In the genomic region with DNA sequence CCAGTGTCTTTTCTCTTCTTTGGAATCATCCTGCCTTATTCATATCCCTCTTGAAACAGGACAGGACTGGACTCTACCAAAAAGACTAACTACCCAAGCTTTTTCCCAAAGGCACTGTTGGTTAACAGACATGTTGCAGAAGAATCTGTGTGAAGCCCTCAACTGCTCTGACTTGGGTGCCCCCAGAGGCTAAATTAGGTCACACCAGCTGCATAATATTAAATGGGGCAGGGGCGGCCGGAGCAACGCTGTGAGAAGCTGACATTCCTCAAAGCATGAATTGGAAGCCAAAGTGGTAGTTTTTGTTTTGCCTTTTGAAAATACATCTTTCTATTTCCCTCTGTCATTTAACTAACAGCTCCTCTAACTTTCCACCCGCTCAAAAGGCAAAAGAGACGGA, we compare ENCODE assay signal across 13 cellular contexts.
DNase-seq lines count a peak whose midpoint lies in the region; ATAC-seq and TF ChIP-seq lines count a peak whose summit lies in the region.
"Had no signal": no experiment of that assay in that cellular context is flagged by ENCODE, and none has a peak within 500 bp of the region (broad histone marks: within the 10 kb centered on the region; RNA-seq: fewer than 3 reads in every experiment).

No MANE protein-coding gene starts in this region.

- H3K4me1 Mint-ChIP-seq in activated T-helper 17 cell treated with anti-CD3 and anti-CD28 coated beads, Interleukin-2, amount 50 U/mL, for 72 hours, result no peaks in the 10 kb centered on the region
- H3K4me1 Mint-ChIP-seq: CD8-positive, alpha-beta memory T cell; memory B cell; T-helper 17 cell had no signal

- no peaks in the 10 kb centered on the region for H3K9me3 Mint-ChIP-seq in activated T-helper 17 cell treated with anti-CD3 and anti-CD28 coated beads, Interleukin-2, amount 50 U/mL, for 72 hours
- H3K9me3 Mint-ChIP-seq: CD8-positive, alpha-beta memory T cell; IgD-negative memory B cell; memory B cell had no signal

- 98% methylated on average over 5 of the region's 5 CpGs for WGBS in mammary epithelial cell (ENCODE audit: low coverage, missing lambda C conversion rate)

- no peaks in the 10 kb centered on the region for H3K79me2 ChIP-seq in ACC112 (ENCODE audit: control insufficient read depth, insufficient read depth, low read length, unreplicated experiment)
- H3K79me2 ChIP-seq in mammary epithelial cell (ENCODE audit: insufficient read depth, low read length), result no peaks in the 10 kb centered on the region

- in situ Hi-C loops in mammary epithelial cell (cut with MboI; ENCODE audit: low sequenced_read_pairs in 2 of 2), result loop anchor here (25.0 kb wide), 2 partner anchors 195 to 280 kb away; partner anchors contain the start of gene LHFPL6 (in 1 of the 2)

- TF ChIP-seq CTCF in mammary epithelial cell (conservative IDR thresholded peaks at IDR 0.05 in 1 of 2, IDR thresholded peaks at IDR 0.05 in 1 of 2; ENCODE audit: extremely low read depth in 1 of 2, insufficient read depth in 1 of 2, low read depth in 1 of 2, low read length in 2 of 2), result peak; percentile 14 to 15

- H3K4me1 ChIP-seq in ACC112 (ENCODE audit: control insufficient read depth, insufficient read depth, low read length, unreplicated experiment) (peaks cover 21% of the 10 kb centered on the region), HUES48 (ENCODE audit: control insufficient read depth, insufficient read depth, low read length) (peaks cover 37% of the 10 kb centered on the region), mammary epithelial cell (ENCODE audit: insufficient read depth, low read length) (peaks cover 7% of the 10 kb centered on the region)

- H3K27me3 ChIP-seq in ACC112 (ENCODE audit: insufficient read depth, low read length) (no peaks in the 10 kb centered on the region), HUES48 (ENCODE audit: control insufficient read depth, insufficient read depth, low read length) (no peaks in the 10 kb centered on the region; the same call in 1 of the 2 replicates), mammary epithelial cell (ENCODE audit: insufficient read depth, low read length) (no peaks in the 10 kb centered on the region)

- H3K27ac ChIP-seq in ACC112 (ENCODE audit: low read depth, low read length), result peak overlapping the region; percentile 11; the same call in 1 of the 2 replicates
- H3K27ac ChIP-seq in HUES48 (ENCODE audit: low read depth, low read length), result peak overlapping the region; percentile 75
- no peak overlapping the region for H3K27ac ChIP-seq in mammary epithelial cell (ENCODE audit: insufficient read depth, low read depth, low read length)

- H2AFZ ChIP-seq in ACC112 (ENCODE audit: low read length, unreplicated experiment), result peak overlapping the region; percentile 8
- H2AFZ ChIP-seq in mammary epithelial cell (ENCODE audit: low read depth, low read length), result no peak overlapping the region

- H3K9me3 ChIP-seq in HUES48 (ENCODE audit: control insufficient read depth, insufficient read depth, low read length) (no peaks in the 10 kb centered on the region), mammary epithelial cell (replicated peaks; ENCODE audit: insufficient read depth, low read length) (no peaks in the 10 kb centered on the region)

- ATAC-seq in GM18873 (IDR thresholded peaks at IDR 0.05; ENCODE audit: low FRiP score, unreplicated experiment), result no peak
- ATAC-seq in activated T-helper 17 cell treated with anti-CD3 and anti-CD28 coated beads, Interleukin-2, amount 50 U/mL, for 72 hours (replicated peaks), result no peak
- no peak for ATAC-seq in GM19455 (IDR thresholded peaks at IDR 0.05; ENCODE audit: unreplicated experiment)
- ATAC-seq: T-helper 17 cell had no signal

- peaks cover 21% of the 10 kb centered on the region for H3K27me3 Mint-ChIP-seq in activated T-helper 17 cell treated with anti-CD3 and anti-CD28 coated beads, Interleukin-2, amount 50 U/mL, for 72 hours
- H3K27me3 Mint-ChIP-seq: IgD-negative memory B cell had no signal

- dilution Hi-C loops in mammary epithelial cell (cut with HindIII; ENCODE audit: low sequenced_read_pairs), result no loop called here

- H3K4me3 Mint-ChIP-seq in activated T-helper 17 cell treated with anti-CD3 and anti-CD28 coated beads, Interleukin-2, amount 50 U/mL, for 72 hours, result no peak overlapping the region
- H3K4me3 Mint-ChIP-seq: CD8-positive, alpha-beta memory T cell; IgD-negative memory B cell; memory B cell; T-helper 17 cell had no signal

- H3K36me3 Mint-ChIP-seq in activated T-helper 17 cell treated with anti-CD3 and anti-CD28 coated beads, Interleukin-2, amount 50 U/mL, for 72 hours (ENCODE audit: low read depth), result no peaks in the 10 kb centered on the region
- H3K36me3 Mint-ChIP-seq: CD8-positive, alpha-beta memory T cell; IgD-negative memory B cell; memory B cell had no signal

- H3K27ac Mint-ChIP-seq in activated T-helper 17 cell treated with anti-CD3 and anti-CD28 coated beads, Interleukin-2, amount 50 U/mL, for 72 hours, result no peak overlapping the region
- H3K27ac Mint-ChIP-seq: CD8-positive, alpha-beta memory T cell; IgD-negative memory B cell; memory B cell; T-helper 17 cell had no signal

- no TSS peak for BruUV-seq in mammary epithelial cell (replicated peaks; lab: Mats Ljungman, UMichigan)

- peak overlapping the region; percentile 64 for H3K4me3 ChIP-seq in ACC112 (ENCODE audit: low read depth, low read length)
- H3K4me3 ChIP-seq in HUES48 (ENCODE audit: low read depth, low read length), result peak overlapping the region; percentile 36
- H3K4me3 ChIP-seq in mammary epithelial cell (replicated peaks in 1 of 3; ENCODE audit: insufficient read depth in 1 of 3, low read depth in 2 of 3, low read length in 3 of 3), result no peak overlapping the region

- CTCF ChIA-PET in mammary epithelial cell (lab: Charles Lee; ENCODE audit: low non-redundant PET), result no interaction called here

- no peaks in the 10 kb centered on the region for H4K20me1 ChIP-seq in mammary epithelial cell (ENCODE audit: insufficient read depth, low read length)

- H3K4me2 ChIP-seq in mammary epithelial cell (ENCODE audit: insufficient read depth, low read depth, low read length), result no peak overlapping the region

- DNase-seq in mammary epithelial cell, result no peak
- peak; percentile 77 for DNase-seq in islet precursor cell
- DNase-seq in HuH-7.5 (ENCODE audit: low spot score), result no peak
- DNase-seq: amniotic stem cell; CD8-positive, alpha-beta memory T cell; T-helper 17 cell had no signal

- no peak overlapping the region for H3K9ac ChIP-seq in HUES48 (ENCODE audit: low read depth, low read length)
- H3K9ac ChIP-seq in mammary epithelial cell (ENCODE audit: insufficient read depth, low read length), result no peak overlapping the region

- intact Hi-C loops in mammary epithelial cell (cut with micrococcal nuclease), result no loop called here

- H3K36me3 ChIP-seq in ACC112 (ENCODE audit: insufficient read depth, low read length), result no peaks in the 10 kb centered on the region
- H3K36me3 ChIP-seq in HUES48 (ENCODE audit: control insufficient read depth, insufficient read depth, low read length), result no peaks in the 10 kb centered on the region
- H3K36me3 ChIP-seq in mammary epithelial cell (ENCODE audit: insufficient read depth, low read length), result no peaks in the 10 kb centered on the region

Comparison
In these comparisons a context has a peak if more than half of its experiments do, and no peak if none do; other contexts are left out.
1. H3K4me3 ChIP-seq: peak in ACC112 (single experiment) and HUES48 (single experiment); none in mammary epithelial cell (0 of 3).